In genomic region chr13:29578300-29579048, GRCh38 we compare ENCODE assay signal across 22 cellular contexts. TPM values are rescaled to one million over a fixed set of nuclear protein-coding genes. Genes with fewer than 3 reads are reported as not detected.
A peak's percentile ranks its signal among the peaks of the same experiment; 100 is the strongest.
DNase-seq lines count a peak whose midpoint lies in the region; ATAC-seq, FAIRE-seq and TF ChIP-seq lines count a peak whose summit lies in the region.
"Had no signal": no experiment of that assay in that cellular context is flagged by ENCODE, and none has a peak within 500 bp of the region (broad histone marks: within the 10 kb centered on the region; RNA-seq: fewer than 3 reads in every experiment).

No MANE protein-coding gene starts in this region.

- no peaks in the 10 kb centered on the region for H3K36me3 ChIP-seq in endothelial cell of umbilical vein (ENCODE audit: control insufficient read depth in 2 of 2, extremely low read depth in 1 of 2, insufficient read depth in 2 of 2, low read length in 2 of 2)
- H3K36me3 ChIP-seq in suprapubic skin = no peaks in the 10 kb centered on the region
- H3K36me3 ChIP-seq: brain microvascular endothelial cell, esophagus muscularis mucosa, tibial nerve had no signal

- H3K9me3 ChIP-seq in endothelial cell of umbilical vein (replicated peaks; ENCODE audit: control insufficient read depth, insufficient read depth, low read length) = no peaks in the 10 kb centered on the region
- no peaks in the 10 kb centered on the region for H3K9me3 ChIP-seq in suprapubic skin
- H3K9me3 ChIP-seq: BLaER1, esophagus muscularis mucosa, HAP-1, tibial nerve had no signal

- TF ChIP-seq POLR2A in endothelial cell of umbilical vein (IDR thresholded peaks at IDR 0.05; ENCODE audit: low read depth, low read length) (no peak), suprapubic skin (IDR thresholded peaks at IDR 0.05) (no peak)

- H3K27ac ChIP-seq in endothelial cell of umbilical vein (ENCODE audit: insufficient read depth, low read depth, low read length) = no peak overlapping the region
- H3K27ac ChIP-seq in suprapubic skin = peak overlapping the region; percentile 22
- H3K27ac ChIP-seq: BLaER1, brain microvascular endothelial cell, KMS-11 had no signal

- peaks cover 99% of the 10 kb centered on the region for H3K79me2 ChIP-seq in endothelial cell of umbilical vein (ENCODE audit: control insufficient read depth, insufficient read depth, low read length)

- DNase-seq in OCI-M1 (lab: John Stamatoyannopoulos, UW) (peak; percentile 50), endothelial cell of umbilical vein (ENCODE audit: low read depth, low spot score) (peak; percentile 55), islet precursor cell (peak; percentile 48), suprapubic skin (ENCODE audit: low spot score in 2 of 2) (no peak), GM19238 (ENCODE audit: insufficient read length, low spot score) (no peak), NK-92 (lab: John Stamatoyannopoulos, UW; ENCODE audit: unreplicated experiment) (no peak)
- DNase-seq: activated CD4-positive, alpha-beta T cell treated with anti-CD3 and anti-CD28 coated beads, Interleukin-2, amount 50 U/mL, for 1 hour; activated T-cell treated with anti-CD3 and anti-CD28 coated beads for 4 hours; brain microvascular endothelial cell; DMS79; kidney glomerular epithelial cell; NCI-H1092; NCI-H2081; NCI-H510A; SIG-M5 had no signal

- no peak overlapping the region for H3K4me2 ChIP-seq in endothelial cell of umbilical vein (ENCODE audit: insufficient read depth, low read length)
- H3K4me2 ChIP-seq: BLaER1, KMS-11 had no signal

- 46% methylated on average over 14 of the region's 17 CpGs for WGBS in suprapubic skin

- FAIRE-seq in endothelial cell of umbilical vein (lab: Jason Lieb, UNC) = peak; percentile 40

- H3K4me1 ChIP-seq in endothelial cell of umbilical vein (ENCODE audit: control insufficient read depth, extremely low read depth, insufficient read depth, low read length) (peaks cover 4% of the 10 kb centered on the region), suprapubic skin (peaks cover 62% of the 10 kb centered on the region)
- H3K4me1 ChIP-seq: HAP-1 had no signal

- dilution Hi-C loops in endothelial cell of umbilical vein (cut with MboI; ENCODE audit: extremely low pct_ligation_motif_present, low sequenced_read_pairs) = no loop called here

- H3K27me3 ChIP-seq in endothelial cell of umbilical vein (ENCODE audit: control insufficient read depth in 2 of 2, insufficient read depth in 2 of 2, low read length in 2 of 2) (no peaks in the 10 kb centered on the region), suprapubic skin (no peaks in the 10 kb centered on the region)
- H3K27me3 ChIP-seq: BLaER1, brain microvascular endothelial cell, esophagus muscularis mucosa, tibial nerve had no signal

- H3K9me1 ChIP-seq in endothelial cell of umbilical vein (replicated peaks; ENCODE audit: control insufficient read depth, extremely low read depth, insufficient read depth, low read length) = no peaks in the 10 kb centered on the region

- H3K4me3 ChIP-seq in endothelial cell of umbilical vein (replicated peaks in 1 of 3; ENCODE audit: insufficient read depth in 1 of 3, low read depth in 1 of 3, low read length in 3 of 3) (no peak overlapping the region), suprapubic skin (no peak overlapping the region)
- H3K4me3 ChIP-seq: BLaER1, esophagus muscularis mucosa, HAP-1, skin epidermis, tibial nerve had no signal

- CTCF ChIA-PET in endothelial cell of umbilical vein (lab: Charles Lee) = interaction anchor here (1.0 to 2.6 kb wide), 4 partner anchors 8 to 130 kb away, joined by 3 to 7 read pairs (median 7); partner anchors contain the start of gene SLC7A1

- TF ChIP-seq CTCF in endothelial cell of umbilical vein (IDR thresholded peaks at IDR 0.05; ENCODE audit: extremely low read depth in 1 of 2, insufficient read depth in 1 of 2, low read depth in 1 of 2, low read length in 2 of 2) (no peak), suprapubic skin (IDR thresholded peaks at IDR 0.05) (no peak)

- no peak for ATAC-seq in HG02588 (IDR thresholded peaks at IDR 0.05; ENCODE audit: unreplicated experiment)

- H2AFZ ChIP-seq in endothelial cell of umbilical vein (ENCODE audit: low read depth, low read length) = no peak overlapping the region

- no peak overlapping the region for H3K9ac ChIP-seq in endothelial cell of umbilical vein (replicated peaks; ENCODE audit: extremely low read depth, insufficient read depth, low read length)
- H3K9ac ChIP-seq: BLaER1, KMS-11 had no signal

- no TSS peak for BruUV-seq in endothelial cell of umbilical vein (replicated peaks; lab: Mats Ljungman, UMichigan)

- POLR2A ChIA-PET in endothelial cell of umbilical vein (lab: Charles Lee) = no interaction called here

- intact Hi-C loops in endothelial cell of umbilical vein (cut with micrococcal nuclease) = no loop called here

- no peak for TF ChIP-seq EP300 in suprapubic skin (IDR thresholded peaks at IDR 0.05)

- H4K20me1 ChIP-seq in endothelial cell of umbilical vein (replicated peaks; ENCODE audit: control insufficient read depth, extremely low read depth, insufficient read depth, low read length) = peaks cover 2% of the 10 kb centered on the region

TF ChIP-seq in endothelial cell of umbilical vein, 7 proteins besides CTCF, POLR2A, EP300 and RAD21:
- TF ChIP-seq MYC (IDR thresholded peaks at IDR 0.05; ENCODE audit: low read depth, low read length) (no peak), POLR2AphosphoS5 (IDR thresholded peaks at IDR 0.05; ENCODE audit: insufficient read depth, low read depth, low read length) (no peak), FOS (IDR thresholded peaks at IDR 0.05; ENCODE audit: borderline replicate concordance, insufficient read depth, low read length) (no peak), GATA2 (IDR thresholded peaks at IDR 0.05; ENCODE audit: insufficient read depth, insufficient read length, low read depth, low read length) (no peak), EZH2 (IDR thresholded peaks at IDR 0.05; ENCODE audit: borderline replicate concordance, low read depth, low read length, severe bottlenecking) (no peak), JUN (IDR thresholded peaks at IDR 0.05; ENCODE audit: borderline replicate concordance, insufficient read depth, insufficient read length, low read depth) (no peak)
- TF ChIP-seq, protein P1, sequence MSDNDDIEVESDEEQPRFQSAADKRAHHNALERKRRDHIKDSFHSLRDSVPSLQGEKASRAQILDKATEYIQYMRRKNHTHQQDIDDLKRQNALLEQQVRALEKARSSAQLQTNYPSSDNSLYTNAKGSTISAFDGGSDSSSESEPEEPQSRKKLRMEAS (IDR thresholded peaks at IDR 0.05; ENCODE audit: insufficient read depth, insufficient read length) = no peak

RNA-seq across cellular contexts. Expression of gene SLC7A1, which starts 17.0 kb away (rescaled TPM):
- total RNA-seq in endothelial cell of umbilical vein (79.3 and 81.2 TPM in 2 replicates), suprapubic skin (100 to 1,000 TPM in 1 of 4 donors, 10 to 100 TPM in 3; 72.6 to 101 (median 86.7) TPM)
- 18.8 and 21.0 TPM in 2 replicates for polyA plus RNA-seq in endothelial cell of umbilical vein
- polyA plus RNA-seq in endothelial cell of umbilical vein (2011; cell fraction: cytosol; rRNA removed) = 17.3 and 17.6 TPM in 2 replicates
- polyA plus RNA-seq in endothelial cell of umbilical vein (2011; cell fraction: nucleus; rRNA removed) = 30.4 and 31.7 TPM in 2 replicates
- 32.8 and 37.7 TPM in 2 replicates for polyA plus RNA-seq in endothelial cell of umbilical vein (2012)
- 48.2 and 64.0 TPM in 2 replicates for polyA minus RNA-seq in endothelial cell of umbilical vein
- polyA minus RNA-seq in endothelial cell of umbilical vein (2011; cell fraction: cytosol; rRNA and poly(A)+ RNA removed) = 25.9 TPM
- 38.5 and 56.9 TPM in 2 replicates for polyA minus RNA-seq in endothelial cell of umbilical vein (2011; cell fraction: nucleus; rRNA and poly(A)+ RNA removed)

Comparison
In these comparisons a context has a peak if more than half of its experiments do, and no peak if none do; other contexts are left out.
1. DNase-seq: peak in OCI-M1 (single experiment), endothelial cell of umbilical vein (single experiment) and islet precursor cell (single experiment); none in suprapubic skin (0 of 2), GM19238 (single experiment) and NK-92 (single experiment).